20 cellular contexts compared by ENCODE assay signal in the genomic region with DNA sequence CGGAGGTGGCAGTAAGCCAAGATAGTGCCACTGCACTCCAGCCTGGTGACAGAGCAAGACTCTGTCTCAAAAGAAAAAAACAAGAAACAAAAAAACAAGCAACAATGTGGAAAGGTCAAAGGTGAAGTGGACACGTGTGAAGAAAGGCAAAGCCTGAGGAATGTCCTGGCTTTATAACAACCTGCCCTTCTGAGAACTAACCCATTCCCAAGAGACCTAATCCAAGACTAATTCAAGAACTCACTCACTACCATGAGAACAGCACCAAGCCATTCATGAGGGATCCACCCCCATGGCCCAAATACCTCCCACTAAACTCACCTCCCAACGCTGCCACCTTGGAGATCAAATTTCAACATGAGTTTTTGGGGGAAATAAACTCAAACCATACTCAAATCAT.
"Had no signal": no experiment of that assay in that cellular context is flagged by ENCODE, and none has a peak within 500 bp of the region (broad histone marks: within the 10 kb centered on the region; RNA-seq: fewer than 3 reads in every experiment).

No MANE protein-coding gene starts in this region.

- ATAC-seq: esophagus mucosa, left colon, mucosa of descending colon, natural killer cell, right lobe of liver, T-helper 17 cell had no signal

- H3K4me1 Mint-ChIP-seq: activated naive CD4-positive, alpha-beta T cell treated with anti-CD3 and anti-CD28 coated beads, Interleukin-2, amount 10 ng/mL, durations not matched to agents 7 days and 5 days; natural killer cell; T-helper 17 cell had no signal

- H3K36me3 Mint-ChIP-seq: activated naive CD4-positive, alpha-beta T cell treated with anti-CD3 and anti-CD28 coated beads, Interleukin-2, amount 10 ng/mL, durations not matched to agents 7 days and 5 days; brain; natural killer cell had no signal

- H3K27me3 ChIP-seq: adrenal gland, right lobe of liver, spleen, suprapubic skin, upper lobe of left lung had no signal

- H3K27ac ChIP-seq: psoas muscle, right lobe of liver, spleen, suprapubic skin had no signal

- H3K4me1 ChIP-seq: psoas muscle, spleen, upper lobe of left lung had no signal

- H3K9me3 ChIP-seq: adrenal gland, psoas muscle, right lobe of liver, suprapubic skin had no signal

- H3K27ac Mint-ChIP-seq: activated naive CD4-positive, alpha-beta T cell treated with anti-CD3 and anti-CD28 coated beads, Interleukin-2, amount 10 ng/mL, durations not matched to agents 7 days and 5 days; activated T-helper 2 cell treated with anti-CD3 and anti-CD28 coated beads, Interferon-gamma antibody, Interleukin-2, Interleukin-4, amounts not matched to agents 10 μg/mL and 5 μg/mL and 100 μg/mL, durations not matched to agents 14 hours and 24 hours and 36 hours; brain; natural killer cell; T-helper 17 cell had no signal

- DNase-seq: activated naive CD4-positive, alpha-beta T cell treated with anti-CD3 and anti-CD28 coated beads, Interleukin-2, amount 10 ng/mL, durations not matched to agents 7 days and 5 days; foreskin melanocyte; head of caudate nucleus; left colon; mucosa of descending colon; natural killer cell; psoas muscle; right lobe of liver; spleen; stimulated activated CD4-positive, alpha-beta T cell treated with anti-CD3 and anti-CD28 coated beads, Interleukin-2, amount 100 ng/mL, for 24 hours; stimulated activated naive CD4-positive, alpha-beta T cell; T-helper 17 cell; upper lobe of left lung had no signal

- H3K9me3 Mint-ChIP-seq: activated naive CD4-positive, alpha-beta T cell treated with anti-CD3 and anti-CD28 coated beads, Interleukin-2, amount 10 ng/mL, durations not matched to agents 7 days and 5 days; natural killer cell had no signal

- H3K4me3 ChIP-seq: adrenal gland, lung, mucosa of descending colon, psoas muscle, right lobe of liver, spleen, suprapubic skin, upper lobe of left lung had no signal

- H3K36me3 ChIP-seq: adrenal gland, right lobe of liver, spleen, suprapubic skin, upper lobe of left lung had no signal

- FAIRE-seq: endometrium had no signal

- H3K4me3 Mint-ChIP-seq: activated naive CD4-positive, alpha-beta T cell treated with anti-CD3 and anti-CD28 coated beads, Interleukin-2, amount 10 ng/mL, durations not matched to agents 7 days and 5 days; brain; natural killer cell; T-helper 17 cell had no signal
